ENCODE assay signal across 28 cellular contexts in the genomic region with DNA sequence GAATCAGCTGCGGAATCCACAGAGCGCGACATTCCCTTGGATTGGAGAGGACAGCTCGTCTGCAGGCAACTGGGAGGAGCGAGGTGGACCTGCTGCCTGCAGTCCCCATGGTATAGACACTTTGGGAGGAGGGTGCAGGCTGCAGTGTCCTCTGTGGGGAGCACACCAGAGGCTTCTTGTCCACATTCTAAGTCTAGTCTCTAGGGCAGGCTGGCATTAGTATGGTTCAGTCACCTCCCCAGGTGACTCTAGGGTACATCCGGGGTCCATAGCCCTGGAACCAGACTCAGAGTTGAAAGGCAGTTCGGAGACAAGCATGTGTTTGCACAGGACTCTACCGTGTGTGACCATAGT.
"Had no signal": no experiment of that assay in that cellular context is flagged by ENCODE, and none has a peak within 500 bp of the region (broad histone marks: within the 10 kb centered on the region; RNA-seq: fewer than 3 reads in every experiment).

No MANE protein-coding gene starts in this region.

- H3K27ac Mint-ChIP-seq: naive thymus-derived CD4-positive, alpha-beta T cell; natural killer cell treated with Interleukin-12 subunit alpha and Interleukin-12 subunit beta and Interleukin-15 and Interleukin-18, amount 100 ng/mL, for 72 hours; nephron progenitor cell; progenitor cell of endocrine pancreas; stimulated activated effector memory CD8-positive, alpha-beta T cell treated with anti-CD3 and anti-CD28 coated beads, Interleukin-12 subunit alpha, Interleukin-12 subunit beta, amount 100 ng/mL, for 72 hours; stimulated activated naive B cell treated with anti-CD40 and anti-IgM and Interleukin-4, amounts not matched to agents 10 μg/mL and 1 μg/mL and 100 μg/mL, for 72 hours; stimulated activated naive CD8-positive, alpha-beta T cell treated with anti-CD3 and anti-CD28 coated beads, Interleukin-15, Interleukin-2, amounts not matched to agents 100 ng/mL and 50 ng/mL, for 24 hours; type B pancreatic cell had no signal

- H2AFZ ChIP-seq: parathyroid adenoma had no signal

- H3K36me3 Mint-ChIP-seq: natural killer cell treated with Interleukin-12 subunit alpha and Interleukin-12 subunit beta and Interleukin-15 and Interleukin-18, amount 100 ng/mL, for 72 hours; stimulated activated effector memory CD8-positive, alpha-beta T cell treated with anti-CD3 and anti-CD28 coated beads, Interleukin-12 subunit alpha, Interleukin-12 subunit beta, amount 100 ng/mL, for 72 hours; stimulated activated naive B cell treated with anti-CD40 and anti-IgM and Interleukin-4, amounts not matched to agents 10 μg/mL and 1 μg/mL and 100 μg/mL, for 72 hours; type B pancreatic cell had no signal

- H3K9me3 Mint-ChIP-seq: stimulated activated effector memory CD8-positive, alpha-beta T cell treated with anti-CD3 and anti-CD28 coated beads, Interleukin-12 subunit alpha, Interleukin-12 subunit beta, amount 100 ng/mL, for 72 hours; type B pancreatic cell had no signal

- H3K27me3 Mint-ChIP-seq: naive thymus-derived CD4-positive, alpha-beta T cell; natural killer cell treated with Interleukin-12 subunit alpha and Interleukin-12 subunit beta and Interleukin-15 and Interleukin-18, amount 100 ng/mL, for 72 hours; progenitor cell of endocrine pancreas; stimulated activated naive B cell treated with anti-CD40 and anti-IgM and Interleukin-4, amounts not matched to agents 10 μg/mL and 1 μg/mL and 100 μg/mL, for 72 hours; stimulated activated naive CD8-positive, alpha-beta T cell treated with anti-CD3 and anti-CD28 coated beads, Interleukin-15, Interleukin-2, amounts not matched to agents 100 ng/mL and 50 ng/mL, for 24 hours; type B pancreatic cell had no signal

- H3K4me1 Mint-ChIP-seq: naive thymus-derived CD4-positive, alpha-beta T cell; stimulated activated effector memory CD8-positive, alpha-beta T cell treated with anti-CD3 and anti-CD28 coated beads, Interleukin-12 subunit alpha, Interleukin-12 subunit beta, amount 100 ng/mL, for 72 hours; stimulated activated naive B cell treated with anti-CD40 and anti-IgM and Interleukin-4, amounts not matched to agents 10 μg/mL and 1 μg/mL and 100 μg/mL, for 72 hours had no signal

- H3K79me2 ChIP-seq: parathyroid adenoma had no signal

- H3K4me3 Mint-ChIP-seq: naive thymus-derived CD4-positive, alpha-beta T cell; natural killer cell treated with Interleukin-12 subunit alpha and Interleukin-12 subunit beta and Interleukin-15 and Interleukin-18, amount 100 ng/mL, for 72 hours; nephron progenitor cell; neural crest cell; stimulated activated effector memory CD8-positive, alpha-beta T cell treated with anti-CD3 and anti-CD28 coated beads, Interleukin-12 subunit alpha, Interleukin-12 subunit beta, amount 100 ng/mL, for 72 hours; stimulated activated naive B cell treated with anti-CD40 and anti-IgM and Interleukin-4, amounts not matched to agents 10 μg/mL and 1 μg/mL and 100 μg/mL, for 72 hours; stimulated activated naive CD8-positive, alpha-beta T cell treated with anti-CD3 and anti-CD28 coated beads, Interleukin-15, Interleukin-2, amounts not matched to agents 100 ng/mL and 50 ng/mL, for 24 hours; type B pancreatic cell had no signal

- H3K9ac ChIP-seq: parathyroid adenoma had no signal

- H3K27ac ChIP-seq: ovary, parathyroid adenoma, psoas muscle, right lobe of liver, sigmoid colon, stomach, thoracic aorta, thyroid gland, tibial nerve, vagina had no signal

- H3K36me3 ChIP-seq: ovary, right lobe of liver, sigmoid colon, stomach, thoracic aorta, thyroid gland, tibial nerve, vagina had no signal

- ATAC-seq: naive thymus-derived CD4-positive, alpha-beta T cell; natural killer cell treated with Interleukin-12 subunit alpha and Interleukin-12 subunit beta and Interleukin-15 and Interleukin-18, amount 100 ng/mL, for 72 hours; psoas muscle; right cardiac atrium; stimulated activated effector memory CD8-positive, alpha-beta T cell treated with anti-CD3 and anti-CD28 coated beads, Interleukin-12 subunit alpha, Interleukin-12 subunit beta, amount 100 ng/mL, for 72 hours; stimulated activated naive B cell treated with anti-CD40 and anti-IgM and Interleukin-4, amounts not matched to agents 10 μg/mL and 1 μg/mL and 100 μg/mL, for 72 hours had no signal

- DNase-seq: naive thymus-derived CD4-positive, alpha-beta T cell; nephron progenitor cell; occipital lobe; ovary; posterior cingulate gyrus; psoas muscle; right cardiac atrium; right lobe of liver; sigmoid colon; small intestine; stimulated activated CD4-positive, alpha-beta T cell treated with anti-CD3 and anti-CD28 coated beads, Interleukin-15, amount 100 ng/mL, for 24 hours; stimulated activated CD4-positive, alpha-beta T cell treated with anti-CD3 and anti-CD28 coated beads, Interleukin-2, amount 100 ng/mL, for 24 hours; stimulated activated CD4-positive, alpha-beta T cell treated with anti-CD3 and anti-CD28 coated beads, Interleukin-2, amount 100 ng/mL, for 48 hours; stimulated activated CD4-positive, alpha-beta T cell treated with anti-CD3 and anti-CD28 coated beads, Interleukin-4, amount 100 ng/mL, for 24 hours; stimulated activated naive B cell treated with anti-CD40 and anti-IgM and Interleukin-4, amounts not matched to agents 10 μg/mL and 1 μg/mL and 100 μg/mL, for 72 hours; stimulated activated naive CD4-positive, alpha-beta T cell treated with Interleukin-2 at 50 U/mL for 16 hours; stomach; thyroid gland had no signal

- H3K4me1 ChIP-seq: parathyroid adenoma, psoas muscle, right lobe of liver, thyroid gland, tibial nerve, vagina had no signal

- H3K4me3 ChIP-seq: ovary, psoas muscle, right lobe of liver, sigmoid colon, stomach, thoracic aorta, thyroid gland, tibial nerve, vagina had no signal

- H3K27me3 ChIP-seq: ovary, right lobe of liver, sigmoid colon, stomach, thyroid gland, tibial nerve, vagina had no signal

- H3K9me3 ChIP-seq: ovary, psoas muscle, right lobe of liver, thoracic aorta, thyroid gland, vagina had no signal
